19 cellular contexts compared by ENCODE assay signal in genomic region chr4:159035570-159035969, GRCh38.
A peak's percentile ranks its signal among the peaks of the same experiment; 100 is the strongest.
DNase-seq lines count a peak whose midpoint lies in the region; ATAC-seq, FAIRE-seq and TF ChIP-seq lines count a peak whose summit lies in the region.
"Had no signal": no experiment of that assay in that cellular context is flagged by ENCODE, and none has a peak within 500 bp of the region (broad histone marks: within the 10 kb centered on the region; RNA-seq: fewer than 3 reads in every experiment).

No MANE protein-coding gene starts in this region.

- peak; percentile 64 for FAIRE-seq in GM18507 (lab: Jason Lieb, UNC)
- FAIRE-seq: astrocyte, H54 had no signal

- no peak overlapping the region for H3K27ac Mint-ChIP-seq in HFFc6
- H3K27ac Mint-ChIP-seq in activated CD4-positive, alpha-beta T cell treated with anti-CD3 and anti-CD28 coated beads for 36 hours, result no peak overlapping the region
- H3K27ac Mint-ChIP-seq: activated T-cell treated with anti-CD3 and anti-CD28 coated beads, Interleukin-2, amount 50 U/mL, for 72 hours; nephron had no signal

- no peak for DNase-seq in GM18507 (ENCODE audit: extremely low spot score, insufficient read length, low read depth)
- DNase-seq in MM.1S, result peak; percentile 27
- no peak for DNase-seq in ovary
- DNase-seq in HFFc6, result no peak
- no peak for DNase-seq in activated CD4-positive, alpha-beta T cell treated with anti-CD3 and anti-CD28 coated beads for 36 hours
- DNase-seq in prostate gland (ENCODE audit: low spot score), result no peak
- DNase-seq: activated CD4-positive, alpha-beta T cell treated with anti-CD3 and anti-CD28 coated beads for 4 hours; activated T-cell treated with anti-CD3 and anti-CD28 coated beads, Interleukin-2, amount 50 U/mL, for 72 hours; DMS 273 treated with DMSO at 0.1 percent for 48 hours; dorsolateral prefrontal cortex; NCI-H345; sigmoid colon had no signal

- POLR2A ChIA-PET in activated CD4-positive, alpha-beta T cell treated with anti-CD3 and anti-CD28 coated beads for 36 hours (lab: Charles Lee), result no interaction called here

- H3K36me3 Mint-ChIP-seq in HFFc6 (ENCODE audit: low read depth), result no peaks in the 10 kb centered on the region
- H3K36me3 Mint-ChIP-seq in activated CD4-positive, alpha-beta T cell treated with anti-CD3 and anti-CD28 coated beads for 36 hours (ENCODE audit: low read depth), result no peaks in the 10 kb centered on the region

- TF ChIP-seq CTCF in MM.1S (IDR thresholded peaks at IDR 0.05; ENCODE audit: low read length) (no peak), ovary (IDR thresholded peaks at IDR 0.05) (no peak), HFFc6 (IDR thresholded peaks at IDR 0.05) (no peak), prostate gland (IDR thresholded peaks at IDR 0.05) (no peak)

- no peak for TF ChIP-seq EP300 in ovary (IDR thresholded peaks at IDR 0.05)

- no peaks in the 10 kb centered on the region for H3K4me1 ChIP-seq in MM.1S (ENCODE audit: low read length)
- H3K4me1 ChIP-seq in ovary (ENCODE audit: insufficient read depth), result no peaks in the 10 kb centered on the region
- H3K4me1 ChIP-seq in prostate gland (replicated peaks), result no peaks in the 10 kb centered on the region
- H3K4me1 ChIP-seq: sigmoid colon had no signal

- H3K27ac ChIP-seq in MM.1S (ENCODE audit: low read length), result no peak overlapping the region
- no peak overlapping the region for H3K27ac ChIP-seq in ovary
- no peak overlapping the region for H3K27ac ChIP-seq in prostate gland
- H3K27ac ChIP-seq: dorsolateral prefrontal cortex, sigmoid colon had no signal

- no peak overlapping the region for H3K4me2 ChIP-seq in MM.1S (ENCODE audit: low read depth, low read length)

- no peaks in the 10 kb centered on the region for H3K79me2 ChIP-seq in MM.1S (ENCODE audit: low read length)

- peaks cover 19% of the 10 kb centered on the region for H3K27me3 Mint-ChIP-seq in HFFc6 (ENCODE audit: insufficient read depth)
- peaks cover 6% of the 10 kb centered on the region for H3K27me3 Mint-ChIP-seq in activated CD4-positive, alpha-beta T cell treated with anti-CD3 and anti-CD28 coated beads for 36 hours

- H3K4me3 Mint-ChIP-seq in HFFc6, result no peak overlapping the region
- no peak overlapping the region for H3K4me3 Mint-ChIP-seq in activated CD4-positive, alpha-beta T cell treated with anti-CD3 and anti-CD28 coated beads for 36 hours
- H3K4me3 Mint-ChIP-seq: activated T-cell treated with anti-CD3 and anti-CD28 coated beads, Interleukin-2, amount 50 U/mL, for 72 hours; nephron had no signal

- H3K9me2 ChIP-seq in MM.1S (replicated peaks; ENCODE audit: insufficient read depth, low read length), result no peaks in the 10 kb centered on the region

- intact Hi-C loops in ovary (cut with DNase I), result no loop called here
- intact Hi-C loops in activated CD4-positive, alpha-beta T cell treated with anti-CD3 and anti-CD28 coated beads for 36 hours (cut with DNase I, micrococcal nuclease), result no loop called here
- intact Hi-C loops in prostate gland (cut with DNase I), result no loop called here

- TF ChIP-seq POLR2A in ovary (IDR thresholded peaks at IDR 0.05) (no peak), prostate gland (IDR thresholded peaks at IDR 0.05) (no peak)

- H3K9ac ChIP-seq in MM.1S (ENCODE audit: low read length), result no peak overlapping the region

- H2AFZ ChIP-seq in MM.1S (ENCODE audit: low read length), result no peak overlapping the region

- H3K4me1 Mint-ChIP-seq in HFFc6 (ENCODE audit: low read depth), result no peaks in the 10 kb centered on the region
- H3K4me1 Mint-ChIP-seq in activated CD4-positive, alpha-beta T cell treated with anti-CD3 and anti-CD28 coated beads for 36 hours, result no peaks in the 10 kb centered on the region
- H3K4me1 Mint-ChIP-seq: nephron had no signal

- H3F3A ChIP-seq in MM.1S (ENCODE audit: insufficient read depth, low read length), result no peaks in the 10 kb centered on the region

- no peaks in the 10 kb centered on the region for H3K27me3 ChIP-seq in MM.1S (replicated peaks; ENCODE audit: insufficient read depth, low read length)
- no peaks in the 10 kb centered on the region for H3K27me3 ChIP-seq in ovary
- no peaks in the 10 kb centered on the region for H3K27me3 ChIP-seq in prostate gland (replicated peaks; ENCODE audit: insufficient read depth)
- H3K27me3 ChIP-seq: sigmoid colon had no signal

- ATAC-seq in GM19455 (IDR thresholded peaks at IDR 0.05; ENCODE audit: unreplicated experiment), result peak; percentile 59
- ATAC-seq in HG02870 (IDR thresholded peaks at IDR 0.05; ENCODE audit: unreplicated experiment), result peak; percentile 46
- ATAC-seq in activated CD4-positive, alpha-beta T cell treated with anti-CD3 and anti-CD28 coated beads for 36 hours, result no peak
- ATAC-seq: activated T-cell treated with anti-CD3 and anti-CD28 coated beads, Interleukin-2, amount 50 U/mL, for 72 hours; Panc1 had no signal

- no peaks in the 10 kb centered on the region for H3K9me3 Mint-ChIP-seq in HFFc6
- H3K9me3 Mint-ChIP-seq in activated CD4-positive, alpha-beta T cell treated with anti-CD3 and anti-CD28 coated beads for 36 hours (ENCODE audit: low read depth), result no peaks in the 10 kb centered on the region
- H3K9me3 Mint-ChIP-seq: activated T-cell treated with anti-CD3 and anti-CD28 coated beads, Interleukin-2, amount 50 U/mL, for 72 hours; nephron had no signal

- CTCF ChIA-PET in activated CD4-positive, alpha-beta T cell treated with anti-CD3 and anti-CD28 coated beads for 36 hours (lab: Charles Lee), result no interaction called here

- H3K4me3 ChIP-seq in MM.1S (ENCODE audit: low read length) (no peak overlapping the region), ovary (no peak overlapping the region), prostate gland (no peak overlapping the region)
- H3K4me3 ChIP-seq: dorsolateral prefrontal cortex, lung, sigmoid colon had no signal

- H3K36me3 ChIP-seq in MM.1S (replicated peaks; ENCODE audit: insufficient read depth, low read length) (no peaks in the 10 kb centered on the region), ovary (no peaks in the 10 kb centered on the region), prostate gland (no peaks in the 10 kb centered on the region)
- H3K36me3 ChIP-seq: sigmoid colon had no signal

- 51 to 56% (median 54%) methylated on average over 1 of the region's 1 CpG for WGBS in ovary, 3 donors
- WGBS in prostate gland, result 62% methylated on average over 1 of the region's 1 CpG

- H3K9me3 ChIP-seq in MM.1S (replicated peaks; ENCODE audit: insufficient read depth, low read length) (no peaks in the 10 kb centered on the region), ovary (no peaks in the 10 kb centered on the region), prostate gland (no peaks in the 10 kb centered on the region)
- H3K9me3 ChIP-seq: sigmoid colon had no signal

- H4K20me1 ChIP-seq in MM.1S (ENCODE audit: insufficient read depth, low read length), result no peaks in the 10 kb centered on the region
